ENCODE assay signal across 8 cellular contexts in the genomic region with DNA sequence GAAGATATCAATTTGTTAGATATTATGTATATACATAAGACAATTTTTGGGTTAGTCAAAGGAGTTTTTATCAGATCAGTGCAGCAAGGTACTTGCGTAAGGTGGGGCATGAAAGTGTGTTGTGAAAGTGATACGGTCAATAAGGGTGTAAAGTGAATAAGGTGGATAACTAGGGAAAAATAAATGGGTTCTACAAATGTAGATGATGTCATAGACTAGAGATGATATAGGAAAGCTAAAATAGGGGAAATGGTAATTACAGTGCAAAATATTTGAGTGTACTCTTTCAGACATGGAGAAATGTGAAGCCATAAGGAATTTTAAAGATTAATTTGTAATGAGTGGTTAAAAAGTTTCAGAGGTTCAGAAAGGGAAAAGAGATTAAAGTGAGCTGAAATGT.
"Had no signal": no experiment of that assay in that cellular context is flagged by ENCODE, and none has a peak within 500 bp of the region (broad histone marks: within the 10 kb centered on the region; RNA-seq: fewer than 3 reads in every experiment).

No MANE protein-coding gene starts in this region.

- DNase-seq: GDM1, GF-D8 had no signal

- ATAC-seq: GM12878 had no signal

- FAIRE-seq: G401.6, GM12878, GM12891, GM12892, GM18507, GM19239 had no signal

- H3K4me3 ChIP-seq: GM12878 had no signal
